In the genomic region with DNA sequence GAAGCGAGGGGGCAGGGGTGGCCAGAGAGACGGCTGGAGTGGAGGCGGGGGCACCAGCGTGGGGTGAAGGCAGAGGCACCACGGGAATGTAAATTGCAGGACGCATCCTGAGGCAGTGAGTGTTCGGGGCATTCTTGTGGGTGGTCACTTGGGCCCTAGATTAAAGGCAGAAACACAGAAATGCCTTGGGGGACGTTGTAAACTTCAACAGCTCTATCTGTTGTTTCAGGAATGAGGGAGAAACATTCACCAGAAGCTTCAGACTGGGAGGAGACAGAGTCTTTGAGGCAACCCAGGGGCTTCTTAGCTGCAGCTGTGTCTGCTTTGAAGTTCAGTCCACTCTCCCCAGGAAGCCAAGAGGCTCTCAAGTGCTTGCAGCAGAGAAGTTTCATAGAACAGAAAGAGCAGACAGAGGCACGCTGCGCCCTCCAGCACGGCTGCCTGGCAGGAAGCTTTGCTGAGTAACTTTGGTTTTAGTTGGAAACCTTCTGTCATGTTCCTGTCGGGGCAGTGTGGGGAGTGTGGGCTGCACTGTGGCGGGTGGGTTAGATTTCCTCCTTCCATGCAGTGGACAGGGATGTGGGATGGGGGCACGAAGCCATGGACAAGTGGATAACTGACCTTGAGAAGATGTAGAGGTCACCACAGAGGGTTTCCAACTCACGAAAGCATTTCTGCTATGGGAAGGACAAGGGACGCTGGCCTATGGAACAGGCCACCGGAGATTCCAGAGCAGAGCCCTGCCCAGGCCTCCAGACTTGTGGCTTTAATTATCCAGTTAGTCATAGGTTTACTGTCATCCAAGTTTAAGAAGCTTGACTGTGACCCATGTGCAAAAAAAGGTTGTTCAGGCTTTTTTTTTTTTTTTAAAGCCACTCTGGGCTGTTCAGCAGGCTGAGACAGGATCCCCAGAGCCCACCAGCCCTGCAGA, we compare ENCODE assay signal across 8 cellular contexts.
DNase-seq lines count a peak whose midpoint lies in the region; ATAC-seq and TF ChIP-seq lines count a peak whose summit lies in the region.

No MANE protein-coding gene starts in this region.

- intact Hi-C loops in CD14-positive monocyte (cut with micrococcal nuclease) = loop anchor here (5.0 kb wide), 3 partner anchors 37 to 123 kb away; a partner anchor contains a TSS

- peaks cover 0 to 3% (median 1%) of the 10 kb centered on the region in 3 donors for H3K27me3 Mint-ChIP-seq in CD14-positive monocyte (ENCODE audit: low read depth in 3 of 3)
- H3K27me3 Mint-ChIP-seq in T-helper 1 cell treated with Interleukin-12 subunit alpha and Interleukin-12 subunit beta and Interleukin-4 antibody, amounts not matched to agents 30 μg/mL and 1 μg/mL, for 36 hours (ENCODE audit: low read depth) = no peaks in the 10 kb centered on the region

- H3K4me3 Mint-ChIP-seq in CD14-positive monocyte = peak overlapping the region; percentile 59 to 69
- H3K4me3 Mint-ChIP-seq in T-helper 1 cell treated with Interleukin-12 subunit alpha and Interleukin-12 subunit beta and Interleukin-4 antibody, amounts not matched to agents 30 μg/mL and 1 μg/mL, for 36 hours = peak overlapping the region; percentile 78

- peaks cover 3 to 4% of the 10 kb centered on the region in 2 donors for H3K36me3 Mint-ChIP-seq in CD14-positive monocyte
- peaks cover 10% of the 10 kb centered on the region for H3K36me3 Mint-ChIP-seq in T-helper 1 cell treated with Interleukin-12 subunit alpha and Interleukin-12 subunit beta and Interleukin-4 antibody, amounts not matched to agents 30 μg/mL and 1 μg/mL, for 36 hours (ENCODE audit: low read depth)

- H3K9me3 Mint-ChIP-seq in CD14-positive monocyte = no peaks in the 10 kb centered on the region
- H3K9me3 Mint-ChIP-seq in T-helper 1 cell treated with Interleukin-12 subunit alpha and Interleukin-12 subunit beta and Interleukin-4 antibody, amounts not matched to agents 30 μg/mL and 1 μg/mL, for 36 hours = no peaks in the 10 kb centered on the region

- DNase-seq in CD14-positive monocyte (ENCODE audit: low spot score) (peak; percentile 55), HEK293T (ENCODE audit: extremely low spot score) (peak; percentile 36), hepatic stellate cell (ENCODE audit: low spot score) (peak; percentile 84), NCI-H1105 treated with DMSO at 0.1 percent for 48 hours (lab: John Stamatoyannopoulos, UW) (no peak)
- DNase-seq in stimulated activated CD4-positive, alpha-beta T cell treated with anti-CD3 and anti-CD28 coated beads, Interleukin-12 subunit alpha, Interleukin-12 subunit beta, amount 100 ng/mL, for 4 hours = peak; percentile 67

- H3K27ac ChIP-seq in adipose tissue (ENCODE audit: low read depth, low read length) = peak overlapping the region; percentile 7

- H3K27ac Mint-ChIP-seq in CD14-positive monocyte = peak overlapping the region; percentile 94 to 99 (median 96)
- peak overlapping the region; percentile 99 for H3K27ac Mint-ChIP-seq in T-helper 1 cell treated with Interleukin-12 subunit alpha and Interleukin-12 subunit beta and Interleukin-4 antibody, amounts not matched to agents 30 μg/mL and 1 μg/mL, for 36 hours

- peaks cover 55% of the 10 kb centered on the region for H3K4me1 Mint-ChIP-seq in CD14-positive monocyte
- H3K4me1 Mint-ChIP-seq in T-helper 1 cell treated with Interleukin-12 subunit alpha and Interleukin-12 subunit beta and Interleukin-4 antibody, amounts not matched to agents 30 μg/mL and 1 μg/mL, for 36 hours (ENCODE audit: low read depth) = peaks cover 54% of the 10 kb centered on the region

- no peak for TF ChIP-seq CTCF in CD14-positive monocyte (IDR thresholded peaks at IDR 0.05)

- ATAC-seq in HG03571 (IDR thresholded peaks at IDR 0.05; ENCODE audit: unreplicated experiment) = no peak

- POLR2A ChIA-PET in HEK293T (lab: Yijun Ruan, JAX) = interaction anchor here (0.6 to 3.0 kb wide), 11 partner anchors 12 to 406 kb away, joined by 3 to 9 read pairs (median 3); no protein-coding TSS in a partner anchor

- WGBS in adipose tissue, 3 donors = 31 to 60% (median 39%) methylated on average over 17 of the region's 17 CpGs

- CTCF ChIA-PET in HEK293T (lab: Yijun Ruan, JAX) = interaction anchor here (1.0 kb wide), 1 partner anchor 139 kb away, joined by 3 read pairs; no protein-coding TSS in a partner anchor

TF ChIP-seq in HEK293T, 16 proteins besides CTCF, POLR2A, EP300 and RAD21:
- TF ChIP-seq BHLHE40 (IDR thresholded peaks at IDR 0.05; ENCODE audit: borderline replicate concordance) = no peak
- TF ChIP-seq LEF1 (IDR thresholded peaks at IDR 0.05; ENCODE audit: borderline replicate concordance) = no peak
- 0 out of 2 replicates have a peak, but pooled peaks have one; percentile 40 for TF ChIP-seq ZNF384 (IDR thresholded peaks at IDR 0.05)
